In the genomic region with DNA sequence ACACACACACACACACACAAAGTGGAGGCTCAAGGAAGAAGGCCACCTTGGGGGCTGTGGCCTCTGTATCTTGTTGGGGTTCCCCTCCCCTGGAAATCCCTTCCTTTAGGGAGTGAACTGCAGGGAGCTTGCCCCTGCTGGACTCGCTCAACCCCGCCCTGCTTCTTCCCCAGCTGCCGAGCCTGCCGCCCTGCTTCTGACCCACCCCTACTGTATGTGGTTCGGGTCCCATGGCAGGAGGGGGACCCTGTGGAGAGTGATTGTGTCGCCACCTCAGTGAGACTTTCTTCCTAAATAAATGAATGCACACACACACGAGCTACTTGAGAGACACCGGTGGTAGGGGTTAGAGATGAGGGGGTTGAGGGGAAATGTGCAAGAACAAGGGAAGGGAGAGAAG, we compare ENCODE assay signal across 28 cellular contexts.
"Had no signal": no experiment of that assay in that cellular context is flagged by ENCODE, and none has a peak within 500 bp of the region (broad histone marks: within the 10 kb centered on the region; RNA-seq: fewer than 3 reads in every experiment).

No MANE protein-coding gene starts in this region.

- H3K27ac Mint-ChIP-seq: memory B cell; natural killer cell treated with Interleukin-12 subunit alpha and Interleukin-12 subunit beta and Interleukin-15 and Interleukin-18, amount 100 ng/mL, for 72 hours had no signal

- H3K9me3 ChIP-seq: esophagus muscularis mucosa, gastroesophageal sphincter, heart left ventricle, prostate gland, right atrium auricular region, suprapubic skin, transverse colon, upper lobe of right lung, vagina had no signal

- DNase-seq: dorsolateral prefrontal cortex; effector memory CD4-positive, alpha-beta T cell; foreskin keratinocyte; hippocampal formation; islet precursor cell; kidney glomerular epithelial cell; left colon; nucleus accumbens; stimulated activated CD4-positive, alpha-beta T cell treated with anti-CD3 and anti-CD28 coated beads, Interleukin-12 subunit alpha, Interleukin-12 subunit beta, amount 100 ng/mL, for 4 hours; stimulated activated CD4-positive, alpha-beta T cell treated with anti-CD3 and anti-CD28 coated beads, Interleukin-1b, Interleukin-23, amount 100 ng/mL, for 48 hours; stimulated activated CD4-positive, alpha-beta T cell treated with anti-CD3 and anti-CD28 coated beads, Interleukin-4, amount 100 ng/mL, for 1 hour; stimulated activated CD8-positive, alpha-beta memory T cell treated with anti-CD3 and anti-CD28 coated beads, Interleukin-4, amount 100 ng/mL, for 48 hours; stimulated activated naive CD8-positive, alpha-beta T cell treated with anti-CD3 and anti-CD28 coated beads, Interleukin-15, amount 100 ng/mL, for 72 hours; transverse colon; upper lobe of right lung had no signal

- H3K27ac ChIP-seq: dorsolateral prefrontal cortex, esophagus muscularis mucosa, foreskin keratinocyte, gastroesophageal sphincter, heart left ventricle, prostate gland, right atrium auricular region, suprapubic skin, transverse colon, upper lobe of right lung, vagina had no signal

- H3K4me1 ChIP-seq: esophagus muscularis mucosa, gastroesophageal sphincter, prostate gland, transverse colon, upper lobe of right lung had no signal

- H3K4me3 Mint-ChIP-seq: memory B cell; natural killer cell treated with Interleukin-12 subunit alpha and Interleukin-12 subunit beta and Interleukin-15 and Interleukin-18, amount 100 ng/mL, for 72 hours; neural crest cell had no signal

- H3K27me3 ChIP-seq: foreskin keratinocyte, heart left ventricle, right atrium auricular region, suprapubic skin, transverse colon, vagina had no signal

- ATAC-seq: foreskin keratinocyte; gastroesophageal sphincter; heart left ventricle; left colon; natural killer cell treated with Interleukin-12 subunit alpha and Interleukin-12 subunit beta and Interleukin-15 and Interleukin-18, amount 100 ng/mL, for 72 hours; sciatic nerve; stimulated activated naive CD8-positive, alpha-beta T cell treated with anti-CD3 and anti-CD28 coated beads, Interleukin-15, amount 100 ng/mL, for 72 hours; upper lobe of right lung had no signal

- H3K4me1 Mint-ChIP-seq: stimulated activated naive CD8-positive, alpha-beta T cell treated with anti-CD3 and anti-CD28 coated beads, Interleukin-15, amount 100 ng/mL, for 72 hours had no signal

- H3K4me3 ChIP-seq: dorsolateral prefrontal cortex, esophagus muscularis mucosa, gastroesophageal sphincter, heart left ventricle, lung, prostate gland, right atrium auricular region, smooth muscle cell, suprapubic skin, transverse colon, upper lobe of right lung, vagina had no signal

- H3K36me3 Mint-ChIP-seq: natural killer cell treated with Interleukin-12 subunit alpha and Interleukin-12 subunit beta and Interleukin-15 and Interleukin-18, amount 100 ng/mL, for 72 hours had no signal

- H3K9me3 Mint-ChIP-seq: memory B cell; natural killer cell treated with Interleukin-12 subunit alpha and Interleukin-12 subunit beta and Interleukin-15 and Interleukin-18, amount 100 ng/mL, for 72 hours; neural crest cell; stimulated activated naive CD8-positive, alpha-beta T cell treated with anti-CD3 and anti-CD28 coated beads, Interleukin-15, amount 100 ng/mL, for 72 hours had no signal

- H3K36me3 ChIP-seq: esophagus muscularis mucosa, gastroesophageal sphincter, heart left ventricle, prostate gland, right atrium auricular region, suprapubic skin, transverse colon, upper lobe of right lung, vagina had no signal

- H3K27me3 Mint-ChIP-seq: stimulated activated naive CD8-positive, alpha-beta T cell treated with anti-CD3 and anti-CD28 coated beads, Interleukin-15, amount 100 ng/mL, for 72 hours had no signal

- H3K4me2 ChIP-seq: smooth muscle cell had no signal
